Comparison of ENCODE assay signal across 8 cellular contexts in the genomic region with DNA sequence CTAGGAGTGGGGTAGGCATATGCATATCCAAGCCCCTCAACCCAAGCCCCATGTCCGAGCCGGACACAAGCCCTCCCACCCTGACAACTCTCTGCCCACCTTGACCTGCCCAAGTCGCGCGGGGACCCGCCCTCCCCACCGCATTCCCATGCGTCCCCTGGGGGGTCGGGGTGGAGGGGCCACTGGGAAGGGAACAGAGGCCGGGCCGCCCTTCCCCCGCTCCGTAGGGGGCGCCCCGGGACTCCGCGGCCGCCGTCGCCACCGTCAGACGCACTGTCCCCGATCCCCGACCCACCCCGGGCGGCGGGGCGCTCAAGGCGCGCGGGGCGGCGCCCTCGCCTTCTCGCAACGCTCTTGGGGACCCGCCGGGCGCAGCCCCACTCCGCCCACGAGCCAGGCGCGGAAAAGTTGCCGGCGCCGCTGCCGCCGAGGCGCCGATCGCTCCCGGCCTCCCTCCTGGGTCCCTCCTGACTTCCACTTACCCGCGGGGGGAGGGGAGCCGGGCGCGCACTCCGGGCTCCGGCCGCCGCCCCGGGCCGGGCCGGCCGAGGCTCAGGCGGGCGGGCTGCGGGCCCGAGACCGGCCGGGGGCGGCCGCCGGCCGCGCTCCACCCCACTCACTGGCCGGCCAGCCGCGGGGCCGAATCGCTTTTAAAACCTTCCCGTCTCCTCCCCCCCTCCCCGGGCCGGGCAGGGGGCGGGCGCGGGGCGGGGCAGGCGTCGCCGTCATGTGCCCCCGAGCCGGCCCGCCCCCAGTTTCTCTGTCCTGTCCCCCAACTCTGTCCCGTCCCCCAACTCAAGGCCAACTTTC. TPM values are rescaled to one million over a fixed set of nuclear protein-coding genes. Genes with fewer than 3 reads are reported as not detected.
A peak's percentile ranks its signal among the peaks of the same experiment; 100 is the strongest.
DNase-seq lines count a peak whose midpoint lies in the region; ATAC-seq and TF ChIP-seq lines count a peak whose summit lies in the region.

No MANE protein-coding gene starts in this region.

- intact Hi-C loops in lower leg skin (cut with DNase I; ENCODE audit: low total_unique reads) = no loop called here

- H3K36me3 Mint-ChIP-seq in activated CD4-positive, alpha-beta T cell treated with anti-CD3 and anti-CD28 coated beads, Interleukin-2, amount 10 ng/mL, durations not matched to agents 7 days and 5 days (ENCODE audit: low read depth) = peaks cover 34% of the 10 kb centered on the region
- H3K36me3 Mint-ChIP-seq in stimulated activated memory B cell treated with anti-CD40 and anti-IgM and Interleukin-4, amounts not matched to agents 10 μg/mL and 1 μg/mL and 100 μg/mL, for 72 hours = peaks cover 13% of the 10 kb centered on the region

- no peaks in the 10 kb centered on the region for H3K9me3 Mint-ChIP-seq in activated CD4-positive, alpha-beta T cell treated with anti-CD3 and anti-CD28 coated beads, Interleukin-2, amount 10 ng/mL, durations not matched to agents 7 days and 5 days
- H3K9me3 Mint-ChIP-seq in stimulated activated memory B cell treated with anti-CD40 and anti-IgM and Interleukin-4, amounts not matched to agents 10 μg/mL and 1 μg/mL and 100 μg/mL, for 72 hours = no peaks in the 10 kb centered on the region

- peak; percentile 35 for ATAC-seq in stimulated activated memory B cell treated with anti-CD40 and anti-IgM and Interleukin-4, amounts not matched to agents 10 μg/mL and 1 μg/mL and 100 μg/mL, for 72 hours
- no peak for ATAC-seq in GM21737 (IDR thresholded peaks at IDR 0.05; ENCODE audit: unreplicated experiment)

- CTCF ChIA-PET in activated CD4-positive, alpha-beta T cell treated with anti-CD3 and anti-CD28 coated beads, Interleukin-2, amount 10 ng/mL, durations not matched to agents 7 days and 5 days (lab: Charles Lee) = no interaction called here

- POLR2A ChIA-PET in activated CD4-positive, alpha-beta T cell treated with anti-CD3 and anti-CD28 coated beads, Interleukin-2, amount 10 ng/mL, durations not matched to agents 7 days and 5 days (lab: Charles Lee) = no interaction called here

- peak overlapping the region; percentile 94 for H3K4me3 Mint-ChIP-seq in activated CD4-positive, alpha-beta T cell treated with anti-CD3 and anti-CD28 coated beads, Interleukin-2, amount 10 ng/mL, durations not matched to agents 7 days and 5 days
- peak overlapping the region; percentile 96 for H3K4me3 Mint-ChIP-seq in stimulated activated memory B cell treated with anti-CD40 and anti-IgM and Interleukin-4, amounts not matched to agents 10 μg/mL and 1 μg/mL and 100 μg/mL, for 72 hours

- H3K4me3 ChIP-seq in GM12875 (ENCODE audit: low read depth, low read length) = peak overlapping the region; percentile 82
- H3K4me3 ChIP-seq in LNCaP clone FGC (ENCODE audit: low read depth, low read length) = peak overlapping the region; percentile 53
- peak overlapping the region; percentile 92 for H3K4me3 ChIP-seq in lower leg skin (ENCODE audit: low read depth, poor library complexity, severe bottlenecking)

- peaks cover 55% of the 10 kb centered on the region for H3K4me1 Mint-ChIP-seq in activated CD4-positive, alpha-beta T cell treated with anti-CD3 and anti-CD28 coated beads, Interleukin-2, amount 10 ng/mL, durations not matched to agents 7 days and 5 days
- H3K4me1 Mint-ChIP-seq in stimulated activated memory B cell treated with anti-CD40 and anti-IgM and Interleukin-4, amounts not matched to agents 10 μg/mL and 1 μg/mL and 100 μg/mL, for 72 hours = peaks cover 83% of the 10 kb centered on the region

- DNase-seq in LNCaP clone FGC (ENCODE audit: low read depth) (no peak), ecto neural progenitor cell (ENCODE audit: low spot score) (peak; percentile 74), lower leg skin (ENCODE audit: low spot score in 2 of 2) (peak; percentile 85 to 97), NCI-H345 treated with DMSO at 0.1 percent for 48 hours (lab: John Stamatoyannopoulos, UW; ENCODE audit: unreplicated experiment) (no peak)
- DNase-seq in activated CD4-positive, alpha-beta T cell treated with anti-CD3 and anti-CD28 coated beads, Interleukin-2, amount 10 ng/mL, durations not matched to agents 7 days and 5 days = peak; percentile 70

- peak overlapping the region; percentile 90 for H3K27ac Mint-ChIP-seq in activated CD4-positive, alpha-beta T cell treated with anti-CD3 and anti-CD28 coated beads, Interleukin-2, amount 10 ng/mL, durations not matched to agents 7 days and 5 days
- H3K27ac Mint-ChIP-seq in stimulated activated memory B cell treated with anti-CD40 and anti-IgM and Interleukin-4, amounts not matched to agents 10 μg/mL and 1 μg/mL and 100 μg/mL, for 72 hours = peak overlapping the region; percentile 99

- TF ChIP-seq CTCF in GM12875 (IDR thresholded peaks at IDR 0.05; ENCODE audit: borderline replicate concordance, insufficient read depth, low read depth, low read length) = no peak
- peak; percentile 31; the same call in 1 of the 2 replicates for TF ChIP-seq CTCF in LNCaP clone FGC (IDR thresholded peaks at IDR 0.05; ENCODE audit: control insufficient read depth, extremely low read depth, insufficient read depth)
- no peak for TF ChIP-seq CTCF in lower leg skin (IDR thresholded peaks at IDR 0.05)

- no peaks in the 10 kb centered on the region for H3K27me3 Mint-ChIP-seq in activated CD4-positive, alpha-beta T cell treated with anti-CD3 and anti-CD28 coated beads, Interleukin-2, amount 10 ng/mL, durations not matched to agents 7 days and 5 days
- H3K27me3 Mint-ChIP-seq in stimulated activated memory B cell treated with anti-CD40 and anti-IgM and Interleukin-4, amounts not matched to agents 10 μg/mL and 1 μg/mL and 100 μg/mL, for 72 hours = no peaks in the 10 kb centered on the region

- peak in 1 of 2 donors; percentile 56 for TF ChIP-seq POLR2A in lower leg skin (IDR thresholded peaks at IDR 0.05)

- WGBS in lower leg skin, 2 donors = 0 to 1% methylated on average over 19 to 40 of the region's 95 CpGs

RNA-seq across cellular contexts. Expression of gene NANOS3, which starts 34.4 kb away (rescaled TPM):
- under 1 TPM in 1 of 2 experiments, not detected in 1; 0.48 TPM for total RNA-seq in activated CD4-positive, alpha-beta T cell treated with anti-CD3 and anti-CD28 coated beads, Interleukin-2, amount 10 ng/mL, durations not matched to agents 7 days and 5 days
- not detected for total RNA-seq in lower leg skin

RNA-seq across cellular contexts. Expression of gene ZSWIM4, which starts 47.3 kb away (rescaled TPM):
- total RNA-seq in activated CD4-positive, alpha-beta T cell treated with anti-CD3 and anti-CD28 coated beads, Interleukin-2, amount 10 ng/mL, durations not matched to agents 7 days and 5 days = 1 to 10 TPM; 6.0 to 6.2 TPM
- 10 to 100 TPM; 22.3 to 29.9 (median 23.3) TPM for total RNA-seq in lower leg skin

Comparison
In these comparisons a context has a peak if more than half of its experiments do, and no peak if none do; other contexts are left out.
1. DNase-seq: peak in activated CD4-positive, alpha-beta T cell treated with anti-CD3 and anti-CD28 coated beads, Interleukin-2, amount 10 ng/mL, durations not matched to agents 7 days and 5 days (single experiment), ecto neural progenitor cell (single experiment) and lower leg skin (2 of 2); none in LNCaP clone FGC (single experiment) and NCI-H345 treated with DMSO at 0.1 percent for 48 hours (single experiment).
2. Peak in every context shown above with its lines, with median percentiles within 50 percentile points of each other: H3K4me3 ChIP-seq.